Comparison of ENCODE assay signal across 24 cellular contexts in the genomic region with DNA sequence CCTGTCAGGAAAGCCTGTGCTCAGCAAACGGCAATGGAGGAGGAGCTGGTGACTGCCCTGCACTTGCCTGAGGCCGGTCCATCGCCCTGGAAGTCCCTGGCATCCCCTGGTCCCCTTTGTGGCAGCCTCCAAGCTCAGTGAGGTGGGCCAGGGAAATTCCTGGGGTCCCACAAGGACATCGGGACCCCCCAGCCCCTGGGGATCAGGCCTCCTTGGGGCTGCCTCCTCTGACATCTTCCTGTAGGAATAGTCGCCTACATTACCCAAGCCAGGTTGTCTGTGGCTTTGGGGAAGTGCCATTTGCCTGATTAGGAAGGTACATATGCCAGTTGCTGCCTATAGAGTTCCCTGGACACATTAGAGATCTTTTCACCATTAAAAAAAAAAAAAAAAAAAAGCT. TPM values are rescaled to one million over a fixed set of nuclear protein-coding genes. Genes with fewer than 3 reads are reported as not detected.
DNase-seq lines count a peak whose midpoint lies in the region; ATAC-seq, FAIRE-seq and TF ChIP-seq lines count a peak whose summit lies in the region.
"Had no signal": no experiment of that assay in that cellular context is flagged by ENCODE, and none has a peak within 500 bp of the region (broad histone marks: within the 10 kb centered on the region; RNA-seq: fewer than 3 reads in every experiment).

No MANE protein-coding gene starts in this region.

- WGBS in HepG2 (ENCODE audit: low lambda C conversion rate): 17% methylated on average over 5 of the region's 5 CpGs
- 39% methylated on average over 3 of the region's 5 CpGs for WGBS in right lobe of liver (ENCODE audit: insufficient coverage, low coverage, low lambda C conversion rate, missing lambda C conversion rate)

- H3K4me1 ChIP-seq in HepG2 (ENCODE audit: insufficient read depth, low read length): no peaks in the 10 kb centered on the region
- no peaks in the 10 kb centered on the region for H3K4me1 ChIP-seq in right lobe of liver
- H3K4me1 ChIP-seq in breast epithelium: no peaks in the 10 kb centered on the region
- H3K4me1 ChIP-seq: adrenal gland, pancreas had no signal

- H3K79me2 ChIP-seq in HepG2 (ENCODE audit: insufficient read depth, low read length): no peaks in the 10 kb centered on the region

- H3K27me3 Mint-ChIP-seq in mesothelial cell of epicardium (ENCODE audit: low read depth): no peaks in the 10 kb centered on the region

- H3K27ac Mint-ChIP-seq in mesothelial cell of epicardium: peak overlapping the region; percentile 12
- H3K27ac Mint-ChIP-seq: activated CD4-positive, alpha-beta T cell treated with anti-CD3 and anti-CD28 coated beads, Interleukin-2, amount 10 ng/mL, durations not matched to agents 7 days and 5 days; nephron progenitor cell; stimulated activated naive B cell treated with anti-CD40 and anti-IgM and Interleukin-4, amounts not matched to agents 10 μg/mL and 1 μg/mL and 100 μg/mL, for 72 hours had no signal

- H3K4me1 Mint-ChIP-seq in mesothelial cell of epicardium: peaks cover 4% of the 10 kb centered on the region
- H3K4me1 Mint-ChIP-seq: activated CD4-positive, alpha-beta T cell treated with anti-CD3 and anti-CD28 coated beads, Interleukin-2, amount 10 ng/mL, durations not matched to agents 7 days and 5 days; brain; stimulated activated naive B cell treated with anti-CD40 and anti-IgM and Interleukin-4, amounts not matched to agents 10 μg/mL and 1 μg/mL and 100 μg/mL, for 72 hours had no signal

- H4K20me1 ChIP-seq in HepG2 (ENCODE audit: insufficient read depth, low read length): no peaks in the 10 kb centered on the region

- TF ChIP-seq EP300 in HepG2 (IDR thresholded peaks at IDR 0.05; ENCODE audit: low read depth in 2 of 2, low read length in 2 of 2) (no peak), HepG2 (CRISPR knock-in tag; IDR thresholded peaks at IDR 0.05; ENCODE audit: borderline replicate concordance) (no peak)

- H3K36me3 Mint-ChIP-seq in mesothelial cell of epicardium: no peaks in the 10 kb centered on the region
- H3K36me3 Mint-ChIP-seq: brain; stimulated activated naive B cell treated with anti-CD40 and anti-IgM and Interleukin-4, amounts not matched to agents 10 μg/mL and 1 μg/mL and 100 μg/mL, for 72 hours had no signal

- H3K9me3 Mint-ChIP-seq in mesothelial cell of epicardium: no peaks in the 10 kb centered on the region
- H3K9me3 Mint-ChIP-seq: activated CD4-positive, alpha-beta T cell treated with anti-CD3 and anti-CD28 coated beads, Interleukin-2, amount 10 ng/mL, durations not matched to agents 7 days and 5 days; activated T-cell treated with anti-CD3 and anti-CD28 coated beads, Interleukin-2, amount 50 U/mL, for 4 hours; nephron progenitor cell had no signal

- peaks cover 0 to 4% of the 10 kb centered on the region in 2 experiments; a peak in 2 of 5 replicates for H3K27me3 ChIP-seq in HepG2 (ENCODE audit: control insufficient read depth in 1 of 2, insufficient read depth in 2 of 2, low read length in 2 of 2)
- no peaks in the 10 kb centered on the region for H3K27me3 ChIP-seq in right lobe of liver
- H3K27me3 ChIP-seq in breast epithelium: no peaks in the 10 kb centered on the region
- H3K27me3 ChIP-seq: adrenal gland, pancreas had no signal

- H3K36me3 ChIP-seq in HepG2 (replicated peaks in 1 of 2; ENCODE audit: control insufficient read depth in 1 of 2, insufficient read depth in 2 of 2, low read length in 2 of 2) (no peaks in the 10 kb centered on the region), right lobe of liver (no peaks in the 10 kb centered on the region), breast epithelium (no peaks in the 10 kb centered on the region)
- H3K36me3 ChIP-seq: adrenal gland, pancreas had no signal

- TF ChIP-seq RAD21 in HepG2 (CRISPR knock-in tag; IDR thresholded peaks at IDR 0.05): no peak

- TF ChIP-seq POLR2A in HepG2 (IDR thresholded peaks at IDR 0.05; ENCODE audit: insufficient read depth in 1 of 2, low read depth in 2 of 2, low read length in 2 of 2): no peak
- TF ChIP-seq POLR2A in right lobe of liver (IDR thresholded peaks at IDR 0.05): no peak
- TF ChIP-seq POLR2A in breast epithelium (IDR thresholded peaks at IDR 0.05): no peak
- TF ChIP-seq POLR2A in erythroblast (IDR thresholded peaks at IDR 0.05; ENCODE audit: low read length): no peak

- no peak for DNase-seq in HepG2 (ENCODE audit: low spot score)
- DNase-seq in right lobe of liver: no peak
- no peak for DNase-seq in breast epithelium (ENCODE audit: low spot score in 2 of 2)
- no peak for DNase-seq in mesothelial cell of epicardium (ENCODE audit: low spot score in 2 of 2, unreplicated experiment in 2 of 2)
- no peak for DNase-seq in NCI-H2081 (lab: John Stamatoyannopoulos, UW)
- DNase-seq in activated T-cell treated with anti-CD3 and anti-CD28 coated beads, Interleukin-2, amount 50 U/mL, for 1 hour: no peak
- DNase-seq in erythroblast (lab: John Stamatoyannopoulos, UW): no peak
- no peak for DNase-seq in GM19240 (ENCODE audit: insufficient read length, low spot score)

- POLR2A ChIA-PET in HepG2 (lab: Yijun Ruan, JAX): interaction anchor here (1.0 kb wide), 1 partner anchor 109 kb away, joined by 3 read pairs; no protein-coding TSS in a partner anchor

- H3K27ac ChIP-seq in HepG2 (ENCODE audit: extremely low read length, insufficient read depth, low read length) (no peak overlapping the region), right lobe of liver (no peak overlapping the region), breast epithelium (peak overlapping the region; percentile 81 to 90)
- H3K27ac ChIP-seq: adrenal gland, dorsolateral prefrontal cortex, pancreas, VCaP had no signal

- H3K4me3 Mint-ChIP-seq in mesothelial cell of epicardium: no peak overlapping the region
- H3K4me3 Mint-ChIP-seq: activated CD4-positive, alpha-beta T cell treated with anti-CD3 and anti-CD28 coated beads, Interleukin-2, amount 10 ng/mL, durations not matched to agents 7 days and 5 days; activated T-cell treated with anti-CD3 and anti-CD28 coated beads, Interleukin-2, amount 50 U/mL, for 4 hours; brain; nephron progenitor cell; stimulated activated naive B cell treated with anti-CD40 and anti-IgM and Interleukin-4, amounts not matched to agents 10 μg/mL and 1 μg/mL and 100 μg/mL, for 72 hours had no signal

- in situ Hi-C loops in HepG2 (cut with HindIII; ENCODE audit: extremely low pct_ligation_motif_present, low pct_unique_long_range_greater_than_20kb): no loop called here

- ATAC-seq in HepG2 (no peak), right lobe of liver (no peak)

- no peak overlapping the region for H3K4me3 ChIP-seq in HepG2 (replicated peaks in 1 of 3; ENCODE audit: insufficient read depth in 1 of 3, low read depth in 2 of 3, low read length in 3 of 3)
- H3K4me3 ChIP-seq in right lobe of liver: no peak overlapping the region
- H3K4me3 ChIP-seq in breast epithelium: no peak overlapping the region
- H3K4me3 ChIP-seq: adrenal gland, dorsolateral prefrontal cortex, mucosa of descending colon, pancreas had no signal

- H3K9ac ChIP-seq in HepG2 (ENCODE audit: insufficient read depth, low read depth, low read length): no peak overlapping the region

- H3K9me3 ChIP-seq in HepG2 (ENCODE audit: low read length) (no peaks in the 10 kb centered on the region), right lobe of liver (no peaks in the 10 kb centered on the region), breast epithelium (no peaks in the 10 kb centered on the region)
- H3K9me3 ChIP-seq: adrenal gland, mucosa of descending colon, pancreas had no signal

- no peak for FAIRE-seq in HepG2 (lab: Jason Lieb, UNC)
- FAIRE-seq: pancreas, urothelium cell line had no signal

- intact Hi-C loops in HepG2 (cut with micrococcal nuclease; ENCODE audit: unreplicated experiment) (loop anchor here (10.0 kb wide), 1 partner anchor 66 kb away; no protein-coding TSS in a partner anchor), right lobe of liver (cut with DNase I) (no loop called here), breast epithelium (cut with DNase I; ENCODE audit: low total_unique reads) (no loop called here)

- H3K4me2 ChIP-seq in HepG2 (ENCODE audit: low read depth, low read length): no peak overlapping the region

- no peak for TF ChIP-seq CTCF in HepG2 (CRISPR knock-in tag; IDR thresholded peaks at IDR 0.05)
- no peak for TF ChIP-seq CTCF in right lobe of liver (IDR thresholded peaks at IDR 0.05)
- TF ChIP-seq CTCF in breast epithelium (IDR thresholded peaks at IDR 0.05): no peak
- TF ChIP-seq CTCF in mesothelial cell of epicardium (IDR thresholded peaks at IDR 0.05; ENCODE audit: unreplicated experiment): no peak

- BruUV-seq in HepG2 (replicated peaks; lab: Mats Ljungman, UMichigan): no TSS peak

- no peak overlapping the region for H2AFZ ChIP-seq in HepG2 (ENCODE audit: low read length)

- CTCF ChIA-PET in HepG2 (lab: Yijun Ruan, JAX; ENCODE audit: low intra/inter-chr PET ratio, low total read pairs): interaction anchor here (1.3 to 1.7 kb wide), 3 partner anchors 70 to 87 kb away, joined by 4 to 10 read pairs (median 5); no protein-coding TSS in a partner anchor

RNA-seq across cellular contexts. Expression of a gene that starts 7.1 kb away (rescaled TPM):
- not detected in 2 replicates for total RNA-seq in HepG2 (2016; rRNA removed; fragmentation: Illumina TruSeq; extraction: Trizol)
- total RNA-seq in HepG2 (2016; cell fraction: cytosol; rRNA removed; fragmentation: Illumina TruSeq; extraction: Trizol; ENCODE audit: low read depth): not detected in 2 replicates
- total RNA-seq in HepG2 (2016; cell fraction: insoluble cytoplasmic fraction; rRNA removed; fragmentation: Illumina TruSeq; extraction: Trizol): not detected in 2 replicates
- total RNA-seq in HepG2 (2016; cell fraction: membrane; rRNA removed; fragmentation: Illumina TruSeq; extraction: Trizol): not detected in 2 replicates
- total RNA-seq in HepG2 (2016; cell fraction: nucleus; rRNA removed; fragmentation: Illumina TruSeq; extraction: Trizol): not detected in 2 replicates
- not detected in 2 replicates for polyA plus RNA-seq in HepG2 (2011; rRNA removed)
- polyA plus RNA-seq in HepG2 (2011; cell fraction: cytosol; rRNA removed): not detected in 2 replicates
- polyA plus RNA-seq in HepG2 (2011; cell fraction: nucleus; rRNA removed): not detected in 2 replicates
- not detected in 2 replicates for polyA plus RNA-seq in HepG2 (2012)
- not detected in 2 replicates for polyA plus RNA-seq in HepG2 (2016; cell fraction: cytosol; fragmentation: Illumina TruSeq; extraction: Trizol; ENCODE audit: low read depth)
- polyA plus RNA-seq in HepG2 (2016; cell fraction: insoluble cytoplasmic fraction; fragmentation: Illumina TruSeq; extraction: Trizol; ENCODE audit: low read depth): not detected in 2 replicates
- not detected in 2 replicates for polyA plus RNA-seq in HepG2 (2016; cell fraction: membrane; fragmentation: Illumina TruSeq; extraction: Trizol; ENCODE audit: low read depth)
- polyA plus RNA-seq in HepG2 (2016; cell fraction: nucleus; fragmentation: Illumina TruSeq; extraction: Trizol; ENCODE audit: insufficient read depth, low read depth): not detected in 2 replicates
- 0.19 TPM in 1 of 2 replicates, not detected in the other for polyA minus RNA-seq in HepG2 (2011; rRNA and poly(A)+ RNA removed; ENCODE audit: low replicate concordance)
- polyA minus RNA-seq in HepG2 (2011; cell fraction: cytosol; rRNA and poly(A)+ RNA removed): not detected in 2 replicates
- polyA minus RNA-seq in HepG2 (2011; cell fraction: nucleus; rRNA and poly(A)+ RNA removed): not detected in 2 replicates
- not detected for total RNA-seq in right lobe of liver
- total RNA-seq in breast epithelium: under 1 TPM in 1 of 3 donors, not detected in 2; 0.44 TPM
- total RNA-seq in mesothelial cell of epicardium: not detected in 3 replicates
- total RNA-seq: activated CD4-positive, alpha-beta T cell treated with anti-CD3 and anti-CD28 coated beads, Interleukin-2, amount 10 ng/mL, durations not matched to agents 7 days and 5 days; activated T-cell treated with anti-CD3 and anti-CD28 coated beads, Interleukin-2, amount 50 U/mL, for 4 hours; cerebellum; Daoy; H7; HT1080; liver; mucosa of descending colon; pancreas had no signal
- polyA plus RNA-seq: liver, pancreas had no signal

RNA-seq across cellular contexts. Expression of a gene that starts 7.7 kb away (rescaled TPM):
- not detected in 2 replicates for total RNA-seq in HepG2 (2016; rRNA removed; fragmentation: Illumina TruSeq; extraction: Trizol)
- not detected in 2 replicates for total RNA-seq in HepG2 (2016; cell fraction: cytosol; rRNA removed; fragmentation: Illumina TruSeq; extraction: Trizol; ENCODE audit: low read depth)
- total RNA-seq in HepG2 (2016; cell fraction: insoluble cytoplasmic fraction; rRNA removed; fragmentation: Illumina TruSeq; extraction: Trizol): not detected in 2 replicates
- not detected in 2 replicates for total RNA-seq in HepG2 (2016; cell fraction: membrane; rRNA removed; fragmentation: Illumina TruSeq; extraction: Trizol)
- not detected in 2 replicates for total RNA-seq in HepG2 (2016; cell fraction: nucleus; rRNA removed; fragmentation: Illumina TruSeq; extraction: Trizol)
- polyA plus RNA-seq in HepG2 (2011; rRNA removed): 0.09 and 0.37 TPM in 2 replicates
- polyA plus RNA-seq in HepG2 (2011; cell fraction: cytosol; rRNA removed): 0.03 and 0.04 TPM in 2 replicates
- not detected in 2 replicates for polyA plus RNA-seq in HepG2 (2011; cell fraction: nucleus; rRNA removed)
- polyA plus RNA-seq in HepG2 (2012): not detected in 2 replicates
- polyA plus RNA-seq in HepG2 (2016; cell fraction: cytosol; fragmentation: Illumina TruSeq; extraction: Trizol; ENCODE audit: low read depth): not detected in 2 replicates
- not detected in 2 replicates for polyA plus RNA-seq in HepG2 (2016; cell fraction: insoluble cytoplasmic fraction; fragmentation: Illumina TruSeq; extraction: Trizol; ENCODE audit: low read depth)
- not detected in 2 replicates for polyA plus RNA-seq in HepG2 (2016; cell fraction: membrane; fragmentation: Illumina TruSeq; extraction: Trizol; ENCODE audit: low read depth)
- polyA plus RNA-seq in HepG2 (2016; cell fraction: nucleus; fragmentation: Illumina TruSeq; extraction: Trizol; ENCODE audit: insufficient read depth, low read depth): not detected in 2 replicates
- polyA minus RNA-seq in HepG2 (2011; rRNA and poly(A)+ RNA removed; ENCODE audit: low replicate concordance): 9.6 TPM in 1 of 2 replicates, not detected in the other
- not detected in 2 replicates for polyA minus RNA-seq in HepG2 (2011; cell fraction: cytosol; rRNA and poly(A)+ RNA removed)
- not detected in 2 replicates for polyA minus RNA-seq in HepG2 (2011; cell fraction: nucleus; rRNA and poly(A)+ RNA removed)
- total RNA-seq in right lobe of liver: under 1 TPM in 1 of 6 experiments, not detected in 5; 0.24 TPM
- total RNA-seq in breast epithelium: 100 to 1,000 TPM in 2 of 3 donors, under 1 TPM in 1; 0.80 to 692 (median 388) TPM
- total RNA-seq in mesothelial cell of epicardium: 0.45 TPM in 1 of 3 replicates, not detected in the others
- total RNA-seq: activated CD4-positive, alpha-beta T cell treated with anti-CD3 and anti-CD28 coated beads, Interleukin-2, amount 10 ng/mL, durations not matched to agents 7 days and 5 days; activated T-cell treated with anti-CD3 and anti-CD28 coated beads, Interleukin-2, amount 50 U/mL, for 4 hours; cerebellum; dorsolateral prefrontal cortex; H7; liver had no signal
- polyA plus RNA-seq: liver had no signal

RNA-seq across cellular contexts. Expression of a gene that starts 33.6 kb away (rescaled TPM):
- total RNA-seq in HepG2 (2016; rRNA removed; fragmentation: Illumina TruSeq; extraction: Trizol) (not detected in 2 replicates), right lobe of liver (not detected), breast epithelium (100 to 1,000 TPM in 1 of 3 donors, 10 to 100 TPM in 1, 1 to 10 TPM in 1; 2.6 to 100 (median 51.8) TPM), mesothelial cell of epicardium (0.40 to 0.79 TPM (median 0.40 TPM) in 3 replicates)
- not detected in 2 replicates for total RNA-seq in HepG2 (2016; cell fraction: cytosol; rRNA removed; fragmentation: Illumina TruSeq; extraction: Trizol; ENCODE audit: low read depth)
- total RNA-seq in HepG2 (2016; cell fraction: insoluble cytoplasmic fraction; rRNA removed; fragmentation: Illumina TruSeq; extraction: Trizol): not detected in 2 replicates
- total RNA-seq in HepG2 (2016; cell fraction: membrane; rRNA removed; fragmentation: Illumina TruSeq; extraction: Trizol): not detected in 2 replicates
- not detected in 2 replicates for total RNA-seq in HepG2 (2016; cell fraction: nucleus; rRNA removed; fragmentation: Illumina TruSeq; extraction: Trizol)
- polyA plus RNA-seq in HepG2 (2011; rRNA removed): 0.07 TPM in 1 of 2 replicates, not detected in the other
- polyA plus RNA-seq in HepG2 (2011; cell fraction: cytosol; rRNA removed): not detected in 2 replicates
- not detected in 2 replicates for polyA plus RNA-seq in HepG2 (2011; cell fraction: nucleus; rRNA removed)
- polyA plus RNA-seq in HepG2 (2012): not detected in 2 replicates
- not detected in 2 replicates for polyA plus RNA-seq in HepG2 (2016; cell fraction: cytosol; fragmentation: Illumina TruSeq; extraction: Trizol; ENCODE audit: low read depth)
- not detected in 2 replicates for polyA plus RNA-seq in HepG2 (2016; cell fraction: insoluble cytoplasmic fraction; fragmentation: Illumina TruSeq; extraction: Trizol; ENCODE audit: low read depth)
- not detected in 2 replicates for polyA plus RNA-seq in HepG2 (2016; cell fraction: membrane; fragmentation: Illumina TruSeq; extraction: Trizol; ENCODE audit: low read depth)
- polyA plus RNA-seq in HepG2 (2016; cell fraction: nucleus; fragmentation: Illumina TruSeq; extraction: Trizol; ENCODE audit: insufficient read depth, low read depth): not detected in 2 replicates
- 5.8 TPM in 1 of 2 replicates, not detected in the other for polyA minus RNA-seq in HepG2 (2011; rRNA and poly(A)+ RNA removed; ENCODE audit: low replicate concordance)
- polyA minus RNA-seq in HepG2 (2011; cell fraction: cytosol; rRNA and poly(A)+ RNA removed): not detected in 2 replicates
- not detected in 2 replicates for polyA minus RNA-seq in HepG2 (2011; cell fraction: nucleus; rRNA and poly(A)+ RNA removed)
- total RNA-seq: activated CD4-positive, alpha-beta T cell treated with anti-CD3 and anti-CD28 coated beads, Interleukin-2, amount 10 ng/mL, durations not matched to agents 7 days and 5 days; activated T-cell treated with anti-CD3 and anti-CD28 coated beads, Interleukin-2, amount 50 U/mL, for 4 hours; cerebellum; H7; HT1080; liver; mucosa of descending colon had no signal
- polyA plus RNA-seq: liver had no signal

RNA-seq across cellular contexts. Expression of a gene that starts 45.4 kb away (rescaled TPM):
- total RNA-seq in HepG2 (2016; rRNA removed; fragmentation: Illumina TruSeq; extraction: Trizol) (0.52 and 0.82 TPM in 2 replicates), right lobe of liver (not detected), breast epithelium (1,000 to 10,000 TPM in 2 of 3 donors, 1 to 10 TPM in 1; 1.9 to 1,676 (median 1,373) TPM), mesothelial cell of epicardium (221 to 238 TPM (median 232 TPM) in 3 replicates)
- total RNA-seq in HepG2 (2016; cell fraction: cytosol; rRNA removed; fragmentation: Illumina TruSeq; extraction: Trizol; ENCODE audit: low read depth): 0.40 and 0.44 TPM in 2 replicates
- total RNA-seq in HepG2 (2016; cell fraction: insoluble cytoplasmic fraction; rRNA removed; fragmentation: Illumina TruSeq; extraction: Trizol): 0.40 and 0.54 TPM in 2 replicates
- total RNA-seq in HepG2 (2016; cell fraction: membrane; rRNA removed; fragmentation: Illumina TruSeq; extraction: Trizol): 0.38 and 0.65 TPM in 2 replicates
- total RNA-seq in HepG2 (2016; cell fraction: nucleus; rRNA removed; fragmentation: Illumina TruSeq; extraction: Trizol): 1.4 TPM in 1 of 2 replicates, not detected in the other
- polyA plus RNA-seq in HepG2 (2011; rRNA removed): 0.38 and 0.47 TPM in 2 replicates
- polyA plus RNA-seq in HepG2 (2011; cell fraction: cytosol; rRNA removed): 0.43 and 0.50 TPM in 2 replicates
- 0.23 and 0.66 TPM in 2 replicates for polyA plus RNA-seq in HepG2 (2011; cell fraction: nucleus; rRNA removed)
- 0.28 TPM in 1 of 2 replicates, not detected in the other for polyA plus RNA-seq in HepG2 (2012)
- 0.54 and 0.71 TPM in 2 replicates for polyA plus RNA-seq in HepG2 (2016; cell fraction: cytosol; fragmentation: Illumina TruSeq; extraction: Trizol; ENCODE audit: low read depth)
- 0.70 and 0.84 TPM in 2 replicates for polyA plus RNA-seq in HepG2 (2016; cell fraction: insoluble cytoplasmic fraction; fragmentation: Illumina TruSeq; extraction: Trizol; ENCODE audit: low read depth)
- 0.35 and 1.0 TPM in 2 replicates for polyA plus RNA-seq in HepG2 (2016; cell fraction: membrane; fragmentation: Illumina TruSeq; extraction: Trizol; ENCODE audit: low read depth)
- polyA plus RNA-seq in HepG2 (2016; cell fraction: nucleus; fragmentation: Illumina TruSeq; extraction: Trizol; ENCODE audit: insufficient read depth, low read depth): 0.55 and 0.81 TPM in 2 replicates
- polyA minus RNA-seq in HepG2 (2011; rRNA and poly(A)+ RNA removed; ENCODE audit: low replicate concordance): 0.32 and 1,101 TPM in 2 replicates
- polyA minus RNA-seq in HepG2 (2011; cell fraction: cytosol; rRNA and poly(A)+ RNA removed): 9.0 and 16.5 TPM in 2 replicates
- 3.5 and 5.9 TPM in 2 replicates for polyA minus RNA-seq in HepG2 (2011; cell fraction: nucleus; rRNA and poly(A)+ RNA removed)
- total RNA-seq: activated T-cell treated with anti-CD3 and anti-CD28 coated beads, Interleukin-2, amount 50 U/mL, for 4 hours; H7; liver had no signal

RNA-seq across cellular contexts. Expression of a gene that starts 50.9 kb away (rescaled TPM):
- 114 and 131 TPM in 2 replicates for total RNA-seq in HepG2 (2016; rRNA removed; fragmentation: Illumina TruSeq; extraction: Trizol)
- total RNA-seq in HepG2 (2016; cell fraction: cytosol; rRNA removed; fragmentation: Illumina TruSeq; extraction: Trizol; ENCODE audit: low read depth): 56.4 and 59.6 TPM in 2 replicates
- total RNA-seq in HepG2 (2016; cell fraction: insoluble cytoplasmic fraction; rRNA removed; fragmentation: Illumina TruSeq; extraction: Trizol): 112 and 133 TPM in 2 replicates
- 51.6 and 55.7 TPM in 2 replicates for total RNA-seq in HepG2 (2016; cell fraction: membrane; rRNA removed; fragmentation: Illumina TruSeq; extraction: Trizol)
- total RNA-seq in HepG2 (2016; cell fraction: nucleus; rRNA removed; fragmentation: Illumina TruSeq; extraction: Trizol): 57.9 and 58.1 TPM in 2 replicates
- 142 and 154 TPM in 2 replicates for polyA plus RNA-seq in HepG2 (2011; rRNA removed)
- 133 and 195 TPM in 2 replicates for polyA plus RNA-seq in HepG2 (2011; cell fraction: cytosol; rRNA removed)
- 87.0 and 93.3 TPM in 2 replicates for polyA plus RNA-seq in HepG2 (2011; cell fraction: nucleus; rRNA removed)
- 47.9 and 55.2 TPM in 2 replicates for polyA plus RNA-seq in HepG2 (2012)
- 48.0 and 50.3 TPM in 2 replicates for polyA plus RNA-seq in HepG2 (2016; cell fraction: cytosol; fragmentation: Illumina TruSeq; extraction: Trizol; ENCODE audit: low read depth)
- 100 and 108 TPM in 2 replicates for polyA plus RNA-seq in HepG2 (2016; cell fraction: insoluble cytoplasmic fraction; fragmentation: Illumina TruSeq; extraction: Trizol; ENCODE audit: low read depth)
- 41.2 and 41.6 TPM in 2 replicates for polyA plus RNA-seq in HepG2 (2016; cell fraction: membrane; fragmentation: Illumina TruSeq; extraction: Trizol; ENCODE audit: low read depth)
- polyA plus RNA-seq in HepG2 (2016; cell fraction: nucleus; fragmentation: Illumina TruSeq; extraction: Trizol; ENCODE audit: insufficient read depth, low read depth): 79.3 and 85.0 TPM in 2 replicates
- 163 and 173 TPM in 2 replicates for polyA minus RNA-seq in HepG2 (2011; rRNA and poly(A)+ RNA removed; ENCODE audit: low replicate concordance)
- polyA minus RNA-seq in HepG2 (2011; cell fraction: cytosol; rRNA and poly(A)+ RNA removed): 82.1 and 108 TPM in 2 replicates
- polyA minus RNA-seq in HepG2 (2011; cell fraction: nucleus; rRNA and poly(A)+ RNA removed): 23.6 and 27.8 TPM in 2 replicates
- total RNA-seq in right lobe of liver: 1 to 10 TPM in 5 of 6 experiments, under 1 TPM in 1; 0.87 to 4.3 (median 2.5) TPM
- total RNA-seq in breast epithelium: 1,000 to 10,000 TPM in 1 of 3 donors, 100 to 1,000 TPM in 1, 1 to 10 TPM in 1; 6.7 to 1,011 (median 375) TPM
- total RNA-seq in mesothelial cell of epicardium: 366 to 377 TPM (median 368 TPM) in 3 replicates
- total RNA-seq: activated CD4-positive, alpha-beta T cell treated with anti-CD3 and anti-CD28 coated beads, Interleukin-2, amount 10 ng/mL, durations not matched to agents 7 days and 5 days had no signal

Comparison
In these comparisons a context has a peak if more than half of its experiments do, and no peak if none do; other contexts are left out.
1. H3K27ac ChIP-seq: peak in breast epithelium (2 of 2); none in HepG2 (single experiment) and right lobe of liver (0 of 3).